In the genomic region with DNA sequence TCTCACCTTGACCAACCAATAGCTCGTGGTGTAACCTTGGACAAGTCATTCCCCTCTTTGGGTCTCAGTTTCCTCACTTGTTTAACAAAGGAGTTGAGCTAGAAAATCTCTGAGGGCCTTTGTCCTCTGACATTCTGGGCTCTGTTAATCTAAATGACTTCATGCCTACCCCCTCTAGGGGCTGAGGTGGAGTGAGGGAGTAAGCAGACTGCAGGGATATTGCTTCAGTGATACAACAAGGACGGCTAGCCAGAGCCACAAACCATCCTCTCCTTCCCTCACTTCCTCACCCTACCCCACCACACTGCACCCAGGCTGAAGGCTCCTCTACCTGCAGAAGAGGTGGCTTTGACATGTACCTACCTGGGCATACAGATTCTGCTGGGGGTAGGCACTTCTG, we compare ENCODE assay signal across 25 cellular contexts. TPM values are rescaled to one million over a fixed set of nuclear protein-coding genes. Genes with fewer than 3 reads are reported as not detected.
DNase-seq lines count a peak whose midpoint lies in the region; ATAC-seq, FAIRE-seq and TF ChIP-seq lines count a peak whose summit lies in the region.
"Had no signal": no experiment of that assay in that cellular context is flagged by ENCODE, and none has a peak within 500 bp of the region (broad histone marks: within the 10 kb centered on the region; RNA-seq: fewer than 3 reads in every experiment).

No MANE protein-coding gene starts in this region.

- H3K79me1 ChIP-seq in mesendoderm (ENCODE audit: low read length), result no peaks in the 10 kb centered on the region

- TF ChIP-seq RAD21 in HepG2 (CRISPR knock-in tag; IDR thresholded peaks at IDR 0.05), result no peak

- H2BK5ac ChIP-seq in mesendoderm (ENCODE audit: low read length), result no peak overlapping the region

- H3K9me3 ChIP-seq in HepG2 (ENCODE audit: low read length), result no peaks in the 10 kb centered on the region
- H3K9me3 ChIP-seq: HAP-1, Peyer's patch had no signal

- no peak for TF ChIP-seq EP300 in HepG2 (IDR thresholded peaks at IDR 0.05; ENCODE audit: low read depth in 2 of 2, low read length in 2 of 2)
- no peak for TF ChIP-seq EP300 in HepG2 (CRISPR knock-in tag; IDR thresholded peaks at IDR 0.05; ENCODE audit: borderline replicate concordance)

- no peak overlapping the region for H2BK120ac ChIP-seq in mesendoderm (ENCODE audit: low read depth, low read length)

- H3K4me2 ChIP-seq in mesendoderm (ENCODE audit: low read length) (no peak overlapping the region), HepG2 (ENCODE audit: low read depth, low read length) (no peak overlapping the region)
- H3K4me2 ChIP-seq: KMS-11 had no signal

- no peak overlapping the region for H3K18ac ChIP-seq in mesendoderm (ENCODE audit: low read length)

- H2AK5ac ChIP-seq in mesendoderm (ENCODE audit: low read length), result no peak overlapping the region

- H3K27ac Mint-ChIP-seq in activated naive CD4-positive, alpha-beta T cell treated with anti-CD3 and anti-CD28 coated beads, Interleukin-2, amount 10 ng/mL, durations not matched to agents 7 days and 5 days, result peak overlapping the region; percentile 46
- H3K27ac Mint-ChIP-seq in activated B cell treated with CpG ODN at 0.5 μM for 24 hours, result peak overlapping the region; percentile 63

- H3K36me3 ChIP-seq in mesendoderm (ENCODE audit: control insufficient read depth, insufficient read depth, low read length) (peaks cover 2% of the 10 kb centered on the region), HepG2 (replicated peaks in 1 of 2; ENCODE audit: control insufficient read depth in 1 of 2, insufficient read depth in 2 of 2, low read length in 2 of 2) (peaks cover 7 to 25% of the 10 kb centered on the region in 2 experiments)

- POLR2A ChIA-PET in activated B cell treated with CpG ODN at 0.5 μM for 24 hours (lab: Charles Lee) (interaction anchor here (1.0 kb wide), 1 partner anchor 34 kb away, joined by 6 read pairs; no protein-coding TSS in a partner anchor), HepG2 (lab: Yijun Ruan, JAX) (no interaction called here)

- H3K9me3 Mint-ChIP-seq in activated naive CD4-positive, alpha-beta T cell treated with anti-CD3 and anti-CD28 coated beads, Interleukin-2, amount 10 ng/mL, durations not matched to agents 7 days and 5 days, result no peaks in the 10 kb centered on the region
- H3K9me3 Mint-ChIP-seq in activated B cell treated with CpG ODN at 0.5 μM for 24 hours, result no peaks in the 10 kb centered on the region
- H3K9me3 Mint-ChIP-seq: CD8-positive, alpha-beta memory T cell had no signal

- H2BK15ac ChIP-seq in mesendoderm (replicated peaks; ENCODE audit: low read depth), result no peak overlapping the region

- H3K4me3 Mint-ChIP-seq in activated naive CD4-positive, alpha-beta T cell treated with anti-CD3 and anti-CD28 coated beads, Interleukin-2, amount 10 ng/mL, durations not matched to agents 7 days and 5 days, result no peak overlapping the region
- no peak overlapping the region for H3K4me3 Mint-ChIP-seq in activated B cell treated with CpG ODN at 0.5 μM for 24 hours
- H3K4me3 Mint-ChIP-seq: CD8-positive, alpha-beta memory T cell had no signal

- no peak overlapping the region for H4K8ac ChIP-seq in mesendoderm (ENCODE audit: low read depth, low read length)

- no peak overlapping the region for H3K23ac ChIP-seq in mesendoderm (ENCODE audit: low read length)

- TF ChIP-seq CTCF in activated B cell treated with CpG ODN at 0.5 μM for 24 hours (IDR thresholded peaks at IDR 0.05) (no peak), HepG2 (CRISPR knock-in tag; IDR thresholded peaks at IDR 0.05) (no peak)

- no peaks in the 10 kb centered on the region for H3K27me3 ChIP-seq in mesendoderm (ENCODE audit: insufficient read depth, low read length, poor library complexity)
- no peaks in the 10 kb centered on the region for H3K27me3 ChIP-seq in HepG2 (ENCODE audit: control insufficient read depth in 1 of 2, insufficient read depth in 2 of 2, low read length in 2 of 2)
- H3K27me3 ChIP-seq: Peyer's patch had no signal

- in situ Hi-C loops in HepG2 (cut with HindIII; ENCODE audit: extremely low pct_ligation_motif_present, low pct_unique_long_range_greater_than_20kb), result no loop called here

- peaks cover 38% of the 10 kb centered on the region for H3K36me3 Mint-ChIP-seq in activated naive CD4-positive, alpha-beta T cell treated with anti-CD3 and anti-CD28 coated beads, Interleukin-2, amount 10 ng/mL, durations not matched to agents 7 days and 5 days
- peaks cover 59% of the 10 kb centered on the region for H3K36me3 Mint-ChIP-seq in activated B cell treated with CpG ODN at 0.5 μM for 24 hours (ENCODE audit: low read depth)

- H2AFZ ChIP-seq in HepG2 (ENCODE audit: low read length), result no peak overlapping the region

- H3K27ac ChIP-seq in mesendoderm (ENCODE audit: low read depth, low read length) (no peak overlapping the region), HepG2 (ENCODE audit: extremely low read length, insufficient read depth, low read length) (no peak overlapping the region)
- H3K27ac ChIP-seq: C4-2B, HL-60, KMS-11, Peyer's patch had no signal

- no peak for TF ChIP-seq POLR2A in HepG2 (IDR thresholded peaks at IDR 0.05; ENCODE audit: insufficient read depth in 1 of 2, low read depth in 2 of 2, low read length in 2 of 2)

- no peak overlapping the region for H3K56ac ChIP-seq in mesendoderm (ENCODE audit: low read length)

- DNase-seq in activated naive CD4-positive, alpha-beta T cell treated with anti-CD3 and anti-CD28 coated beads, Interleukin-2, amount 10 ng/mL, durations not matched to agents 7 days and 5 days, result no peak
- no peak for DNase-seq in activated naive CD4-positive, alpha-beta T cell (lab: John Stamatoyannopoulos, UW)
- no peak for DNase-seq in activated B cell treated with CpG ODN at 0.5 μM for 24 hours
- DNase-seq in mesendoderm, result peak; percentile 35
- no peak for DNase-seq in HepG2 (ENCODE audit: low spot score)
- no peak for DNase-seq in AML-193 (lab: John Stamatoyannopoulos, UW)
- no peak for DNase-seq in iPS-NIHi11 (ENCODE audit: low spot score)
- DNase-seq: 8988T; Calu3; CD8-positive, alpha-beta memory T cell; DMS153; GF-D8; NCI-H1105 treated with DMSO at 0.1 percent for 48 hours; NCI-H2029 treated with DMSO at 0.1 percent for 48 hours; NCI-H226; NCI-H524; NCI-H774; NK-92 treated with Interleukin-12 subunit alpha and Interleukin-12 subunit beta, amount 100 ng/mL, for 24 hours; Peyer's patch had no signal

- no peak overlapping the region for H3K9ac ChIP-seq in mesendoderm (ENCODE audit: low read length)
- no peak overlapping the region for H3K9ac ChIP-seq in HepG2 (ENCODE audit: insufficient read depth, low read depth, low read length)
- H3K9ac ChIP-seq: KMS-11 had no signal

- ATAC-seq in activated B cell treated with CpG ODN at 0.5 μM for 24 hours (ENCODE audit: low read depth) (no peak), HG03442 (IDR thresholded peaks at IDR 0.05; ENCODE audit: unreplicated experiment) (no peak), HepG2 (no peak)
- ATAC-seq: SK-N-SH treated with all-trans-retinoic acid at 6 μM for 48 hours had no signal

- H3K79me2 ChIP-seq in mesendoderm (ENCODE audit: control insufficient read depth, insufficient read depth, low read length) (no peaks in the 10 kb centered on the region), HepG2 (ENCODE audit: insufficient read depth, low read length) (no peaks in the 10 kb centered on the region)

- WGBS in mesendoderm (ENCODE audit: extremely low coverage, insufficient coverage, low lambda C conversion rate), result no CpG with 5 or more reads among the region's 2 CpGs
- 94% methylated on average over 2 of the region's 2 CpGs for WGBS in HepG2 (ENCODE audit: low lambda C conversion rate)

- no TSS peak for BruUV-seq in HepG2 (replicated peaks; lab: Mats Ljungman, UMichigan)

- H3K27me3 Mint-ChIP-seq in activated naive CD4-positive, alpha-beta T cell treated with anti-CD3 and anti-CD28 coated beads, Interleukin-2, amount 10 ng/mL, durations not matched to agents 7 days and 5 days, result no peaks in the 10 kb centered on the region
- no peaks in the 10 kb centered on the region for H3K27me3 Mint-ChIP-seq in activated B cell treated with CpG ODN at 0.5 μM for 24 hours
- H3K27me3 Mint-ChIP-seq: CD8-positive, alpha-beta memory T cell had no signal

- H3K4me1 ChIP-seq in mesendoderm (ENCODE audit: control insufficient read depth, low read depth, low read length) (no peaks in the 10 kb centered on the region), HepG2 (ENCODE audit: insufficient read depth, low read length) (peaks cover 15% of the 10 kb centered on the region)
- H3K4me1 ChIP-seq: Peyer's patch had no signal

- H3K4me3 ChIP-seq in mesendoderm (ENCODE audit: low read length) (no peak overlapping the region), HepG2 (replicated peaks in 1 of 3; ENCODE audit: insufficient read depth in 1 of 3, low read depth in 2 of 3, low read length in 3 of 3) (no peak overlapping the region)
- H3K4me3 ChIP-seq: HAP-1, Peyer's patch had no signal

- CTCF ChIA-PET in activated naive CD4-positive, alpha-beta T cell treated with anti-CD3 and anti-CD28 coated beads, Interleukin-2, amount 10 ng/mL, durations not matched to agents 7 days and 5 days (lab: Charles Lee), result interaction anchor here (1.2 kb wide), 1 partner anchor 252 kb away, joined by 3 read pairs; no protein-coding TSS in a partner anchor
- CTCF ChIA-PET in activated B cell treated with CpG ODN at 0.5 μM for 24 hours (lab: Charles Lee) (interaction anchor here (1.2 kb wide), 1 partner anchor 60 kb away, joined by 3 read pairs; no protein-coding TSS in a partner anchor), HepG2 (lab: Yijun Ruan, JAX; ENCODE audit: low intra/inter-chr PET ratio, low total read pairs) (no interaction called here)

- intact Hi-C loops in activated B cell treated with CpG ODN at 0.5 μM for 24 hours (cut with micrococcal nuclease), result no loop called here
- intact Hi-C loops in HepG2 (cut with micrococcal nuclease; ENCODE audit: unreplicated experiment), result no loop called here

- peaks cover 6% of the 10 kb centered on the region for H3K4me1 Mint-ChIP-seq in activated naive CD4-positive, alpha-beta T cell treated with anti-CD3 and anti-CD28 coated beads, Interleukin-2, amount 10 ng/mL, durations not matched to agents 7 days and 5 days
- peaks cover 4% of the 10 kb centered on the region for H3K4me1 Mint-ChIP-seq in activated B cell treated with CpG ODN at 0.5 μM for 24 hours

- H4K20me1 ChIP-seq in HepG2 (ENCODE audit: insufficient read depth, low read length), result no peaks in the 10 kb centered on the region

- no peak for FAIRE-seq in HepG2 (lab: Jason Lieb, UNC)

- H4K5ac ChIP-seq in mesendoderm (ENCODE audit: low read length), result no peak overlapping the region

- no peak overlapping the region for H3K4ac ChIP-seq in mesendoderm (ENCODE audit: low read depth, low read length)

RNA-seq across cellular contexts. Expression of a gene that starts 34.8 kb away (rescaled TPM):
- total RNA-seq in activated B cell treated with CpG ODN at 0.5 μM for 24 hours (81.8 and 90.1 TPM in 2 replicates), HepG2 (2016; rRNA removed; fragmentation: Illumina TruSeq; extraction: Trizol) (1.6 and 4.7 TPM in 2 replicates)
- 2.8 TPM for polyA plus RNA-seq in mesendoderm (2013, experiment 1 of 2)
- 3.0 TPM for polyA plus RNA-seq in mesendoderm (2013, experiment 2 of 2)
- total RNA-seq in HepG2 (2016; cell fraction: cytosol; rRNA removed; fragmentation: Illumina TruSeq; extraction: Trizol; ENCODE audit: low read depth), result 2.8 and 3.4 TPM in 2 replicates
- 1.8 and 4.7 TPM in 2 replicates for total RNA-seq in HepG2 (2016; cell fraction: insoluble cytoplasmic fraction; rRNA removed; fragmentation: Illumina TruSeq; extraction: Trizol)
- total RNA-seq in HepG2 (2016; cell fraction: membrane; rRNA removed; fragmentation: Illumina TruSeq; extraction: Trizol), result 4.0 and 4.2 TPM in 2 replicates
- 5.4 TPM in 2 replicates for total RNA-seq in HepG2 (2016; cell fraction: nucleus; rRNA removed; fragmentation: Illumina TruSeq; extraction: Trizol)
- 2.5 and 3.5 TPM in 2 replicates for polyA plus RNA-seq in HepG2 (2011; rRNA removed)
- 2.1 and 3.1 TPM in 2 replicates for polyA plus RNA-seq in HepG2 (2011; cell fraction: cytosol; rRNA removed)
- 12.5 and 18.1 TPM in 2 replicates for polyA plus RNA-seq in HepG2 (2011; cell fraction: nucleus; rRNA removed)
- 1.0 and 2.7 TPM in 2 replicates for polyA plus RNA-seq in HepG2 (2012)
- polyA plus RNA-seq in HepG2 (2016; cell fraction: cytosol; fragmentation: Illumina TruSeq; extraction: Trizol; ENCODE audit: low read depth), result 0.36 and 0.55 TPM in 2 replicates
- polyA plus RNA-seq in HepG2 (2016; cell fraction: insoluble cytoplasmic fraction; fragmentation: Illumina TruSeq; extraction: Trizol; ENCODE audit: low read depth), result 1.4 TPM in 2 replicates
- 0.68 and 0.80 TPM in 2 replicates for polyA plus RNA-seq in HepG2 (2016; cell fraction: membrane; fragmentation: Illumina TruSeq; extraction: Trizol; ENCODE audit: low read depth)
- polyA plus RNA-seq in HepG2 (2016; cell fraction: nucleus; fragmentation: Illumina TruSeq; extraction: Trizol; ENCODE audit: insufficient read depth, low read depth), result 14.8 and 15.4 TPM in 2 replicates
- 7.0 and 19.1 TPM in 2 replicates for polyA minus RNA-seq in HepG2 (2011; rRNA and poly(A)+ RNA removed; ENCODE audit: low replicate concordance)
- 1.7 and 2.0 TPM in 2 replicates for polyA minus RNA-seq in HepG2 (2011; cell fraction: cytosol; rRNA and poly(A)+ RNA removed)
- 5.2 and 7.6 TPM in 2 replicates for polyA minus RNA-seq in HepG2 (2011; cell fraction: nucleus; rRNA and poly(A)+ RNA removed)

Comparison
In these comparisons a context has a peak if more than half of its experiments do, and no peak if none do; other contexts are left out.
1. RNA of a gene that starts 34.8 kb away (total RNA-seq): 81.8 to 90.1 TPM in activated B cell treated with CpG ODN at 0.5 μM for 24 hours; 1.6 to 5.4 TPM in HepG2; every median in the first group is over 10 times any median in the second.